ENCODE assay signal across 26 cellular contexts in the genomic region with DNA sequence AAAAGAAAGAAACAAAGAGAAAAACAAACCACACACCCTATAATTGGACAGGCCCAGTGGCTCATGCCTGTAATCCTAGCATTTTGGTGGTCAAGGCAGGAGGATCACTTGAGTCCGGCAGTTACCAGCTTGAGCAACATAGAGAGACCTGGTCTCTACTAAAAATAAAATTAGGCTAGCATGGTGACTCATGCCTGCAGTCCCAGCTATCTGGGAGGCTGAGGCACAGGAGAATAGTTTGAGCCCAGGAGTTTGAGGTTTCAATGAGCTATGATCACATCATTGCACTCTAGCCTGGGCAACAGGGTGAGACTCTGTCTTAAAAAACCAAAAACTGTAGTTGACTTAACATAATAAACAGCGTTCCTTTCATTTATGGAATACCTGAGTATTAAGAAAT.
DNase-seq lines count a peak whose midpoint lies in the region; ATAC-seq and TF ChIP-seq lines count a peak whose summit lies in the region.
"Had no signal": no experiment of that assay in that cellular context is flagged by ENCODE, and none has a peak within 500 bp of the region (broad histone marks: within the 10 kb centered on the region; RNA-seq: fewer than 3 reads in every experiment).

No MANE protein-coding gene starts in this region.

- no peaks in the 10 kb centered on the region for H3K27me3 ChIP-seq in heart left ventricle
- H3K27me3 ChIP-seq: neural progenitor cell had no signal

- DNase-seq in heart left ventricle (no peak), Right ventricle myocardium inferior (ENCODE audit: missing footprints) (no peak), RPMI7951 (ENCODE audit: low read depth) (peak; percentile 35), fibroblast of pulmonary artery (ENCODE audit: low read depth) (peak; percentile 38), superior temporal gyrus (ENCODE audit: extremely low spot score) (peak; percentile 2), NCI-H2171 treated with DMSO at 0.1 percent for 48 hours (lab: John Stamatoyannopoulos, UW) (no peak), NCI-H2107 treated with DMSO at 0.1 percent for 48 hours (lab: John Stamatoyannopoulos, UW; ENCODE audit: unreplicated experiment) (no peak)
- DNase-seq: ACHN; activated CD4-positive, alpha-beta memory T cell treated with anti-CD3 and anti-CD28 coated beads, Interleukin-2, amount 10 ng/mL, durations not matched to agents 7 days and 5 days; activated naive CD4-positive, alpha-beta T cell treated with Interleukin-2 at 50 U/mL for 16 hours; activated T-cell treated with anti-CD3 and anti-CD28 coated beads, Interleukin-2, amount 50 U/mL, for 1 hour; aorta; endodermal cell; left cardiac atrium; NCI-H1092; NCI-H2081; NCI-H524; SHP77; stimulated activated CD4-positive, alpha-beta T cell treated with anti-CD3 and anti-CD28 coated beads, Interleukin-12 subunit alpha, Interleukin-12 subunit beta, amount 100 ng/mL, for 4 hours; stimulated activated CD8-positive, alpha-beta memory T cell treated with anti-CD3 and anti-CD28 coated beads, Interleukin-4, amount 100 ng/mL, for 48 hours; substantia nigra; T-helper 17 cell had no signal

- WGBS in heart left ventricle, 4 donors, result 88 to 95% (median 94%) methylated on average over 2 of the region's 2 CpGs

- intact Hi-C loops in heart left ventricle (cut with DNase I) (loop anchor here in 2 of 10 donors (5.0 kb wide), 2 partner anchors 41 to 96 kb away; no protein-coding TSS in a partner anchor), Right ventricle myocardium inferior (cut with DNase I) (no loop called here)

- H3K9me3 ChIP-seq in heart left ventricle, result peaks cover 0 to 20% (median 0%) of the 10 kb centered on the region in 12 donors

- ATAC-seq in heart left ventricle (peak in 3 of 4 donors; percentile 34 to 75 (median 73)), Right ventricle myocardium inferior (no peak)
- no peak for ATAC-seq in activated CD4-positive, CD25-positive, alpha-beta regulatory T cell treated with anti-CD3 and anti-CD28 coated beads, Interleukin-2, amount 50 U/mL, for 24 hours
- ATAC-seq: GM12878, T-helper 17 cell had no signal

- H3K36me3 ChIP-seq in heart left ventricle, result no peaks in the 10 kb centered on the region
- H3K36me3 ChIP-seq: neural progenitor cell had no signal

- no peak for TF ChIP-seq CTCF in heart left ventricle (IDR thresholded peaks at IDR 0.05)
- no peak for TF ChIP-seq CTCF in fibroblast of pulmonary artery (IDR thresholded peaks at IDR 0.05; ENCODE audit: low read length, missing control alignments)

- TF ChIP-seq POLR2A in heart left ventricle (IDR thresholded peaks at IDR 0.05), result no peak

- H3K4me1 ChIP-seq in heart left ventricle, result peaks cover 0 to 14% (median 0%) of the 10 kb centered on the region in 12 donors
- H3K4me1 ChIP-seq: neural progenitor cell had no signal

- H3K27ac ChIP-seq in heart left ventricle, result peak overlapping the region in 3 of 12 donors; percentile 32 to 79 (median 55)
- H3K27ac ChIP-seq: C4-2B, neural progenitor cell had no signal

- H3K4me3 ChIP-seq in heart left ventricle, result no peak overlapping the region
- H3K4me3 ChIP-seq in fibroblast of pulmonary artery (replicated peaks; ENCODE audit: low read depth, low read length), result no peak overlapping the region
- H3K4me3 ChIP-seq: GM12878, neural progenitor cell had no signal

Comparison
In these comparisons a context has a peak if more than half of its experiments do, and no peak if none do; other contexts are left out.
1. ATAC-seq: peak in heart left ventricle (3 of 4); none in Right ventricle myocardium inferior (single experiment) and activated CD4-positive, CD25-positive, alpha-beta regulatory T cell treated with anti-CD3 and anti-CD28 coated beads, Interleukin-2, amount 50 U/mL, for 24 hours (0 of 2).
2. DNase-seq: peak in RPMI7951 (single experiment), fibroblast of pulmonary artery (single experiment) and superior temporal gyrus (single experiment); none in heart left ventricle (0 of 5), Right ventricle myocardium inferior (single experiment), NCI-H2171 treated with DMSO at 0.1 percent for 48 hours (single experiment) and NCI-H2107 treated with DMSO at 0.1 percent for 48 hours (single experiment).